9 cellular contexts compared by ENCODE assay signal in the genomic region with DNA sequence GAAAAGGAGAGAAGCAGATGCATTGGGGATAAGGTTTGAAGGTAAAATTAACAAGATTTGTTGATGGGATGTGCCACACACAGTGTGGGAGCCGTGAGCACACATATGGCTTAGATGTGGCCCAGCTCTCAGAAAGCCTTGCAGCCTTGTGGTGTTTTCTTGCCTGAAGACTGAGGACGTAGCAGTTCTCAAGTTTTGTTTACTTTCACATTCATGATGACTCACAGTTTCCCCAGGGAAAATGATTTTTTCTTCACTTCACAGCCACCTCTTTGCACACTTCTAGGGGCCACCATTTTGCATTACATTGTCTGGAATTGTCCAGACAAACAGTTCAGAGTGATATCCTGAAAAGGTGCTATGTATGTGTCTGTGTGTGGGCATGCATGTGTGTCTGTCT.
DNase-seq lines count a peak whose midpoint lies in the region; ATAC-seq and TF ChIP-seq lines count a peak whose summit lies in the region.
"Had no signal": no experiment of that assay in that cellular context is flagged by ENCODE, and none has a peak within 500 bp of the region (broad histone marks: within the 10 kb centered on the region; RNA-seq: fewer than 3 reads in every experiment).

No MANE protein-coding gene starts in this region.

- DNase-seq in SK-N-SH = no peak
- DNase-seq in SW480 (ENCODE audit: low spot score) = peak; percentile 63
- no peak for DNase-seq in progenitor cell of endocrine pancreas (ENCODE audit: low spot score, unreplicated experiment)
- no peak for DNase-seq in erythroblast (lab: John Stamatoyannopoulos, UW)
- no peak for DNase-seq in foreskin melanocyte
- DNase-seq: activated naive CD8-positive, alpha-beta T cell treated with anti-CD3 and anti-CD28 coated beads, Interleukin-2, amount 10 ng/mL, durations not matched to agents 7 days and 5 days had no signal

- peak; percentile 39; the same call in 2 of the 3 replicates for ATAC-seq in SK-N-SH treated with all-trans-retinoic acid at 6 μM for 48 hours
- peak; percentile 97 for ATAC-seq in HG03108 (IDR thresholded peaks at IDR 0.05; ENCODE audit: unreplicated experiment)
- ATAC-seq in GM19023 (IDR thresholded peaks at IDR 0.05; ENCODE audit: unreplicated experiment) = no peak

- no peak overlapping the region for H3K9ac ChIP-seq in SK-N-SH

- no peak overlapping the region for H2AFZ ChIP-seq in SK-N-SH (ENCODE audit: low read depth)

- no peaks in the 10 kb centered on the region for H3K36me3 ChIP-seq in SK-N-SH (replicated peaks in 1 of 2; ENCODE audit: control insufficient read depth in 1 of 2, insufficient read depth in 2 of 2, low read length in 1 of 2)

- no peak overlapping the region for H3K4me2 ChIP-seq in SK-N-SH

- H3K36me3 Mint-ChIP-seq in progenitor cell of endocrine pancreas (ENCODE audit: insufficient read depth) = no peaks in the 10 kb centered on the region
- H3K36me3 Mint-ChIP-seq: activated naive CD8-positive, alpha-beta T cell treated with anti-CD3 and anti-CD28 coated beads, Interleukin-2, amount 10 ng/mL, durations not matched to agents 7 days and 5 days had no signal

- H3K9me3 ChIP-seq in SK-N-SH = no peaks in the 10 kb centered on the region

- H3K4me3 Mint-ChIP-seq in progenitor cell of endocrine pancreas (ENCODE audit: low read depth) = no peak overlapping the region
- H3K4me3 Mint-ChIP-seq: activated naive CD8-positive, alpha-beta T cell treated with anti-CD3 and anti-CD28 coated beads, Interleukin-2, amount 10 ng/mL, durations not matched to agents 7 days and 5 days had no signal

- no peaks in the 10 kb centered on the region for H3K27me3 ChIP-seq in SK-N-SH (ENCODE audit: insufficient read depth)

- TF ChIP-seq RAD21 in SK-N-SH (IDR thresholded peaks at IDR 0.05; ENCODE audit: low read length) = no peak

- peaks cover 2% of the 10 kb centered on the region for H3K27me3 Mint-ChIP-seq in progenitor cell of endocrine pancreas
- H3K27me3 Mint-ChIP-seq: activated naive CD8-positive, alpha-beta T cell treated with anti-CD3 and anti-CD28 coated beads, Interleukin-2, amount 10 ng/mL, durations not matched to agents 7 days and 5 days had no signal

- peaks cover 7% of the 10 kb centered on the region for H3K4me1 Mint-ChIP-seq in progenitor cell of endocrine pancreas (ENCODE audit: low read depth)
- H3K4me1 Mint-ChIP-seq: activated naive CD8-positive, alpha-beta T cell treated with anti-CD3 and anti-CD28 coated beads, Interleukin-2, amount 10 ng/mL, durations not matched to agents 7 days and 5 days had no signal

- no peak overlapping the region for H3K4me3 ChIP-seq in SK-N-SH (ENCODE audit: low read depth in 2 of 2, low read length in 1 of 2)

- H3K9me2 ChIP-seq in SK-N-SH = no peaks in the 10 kb centered on the region

- H3K27ac Mint-ChIP-seq in progenitor cell of endocrine pancreas = peak overlapping the region; percentile 25
- H3K27ac Mint-ChIP-seq: activated naive CD8-positive, alpha-beta T cell treated with anti-CD3 and anti-CD28 coated beads, Interleukin-2, amount 10 ng/mL, durations not matched to agents 7 days and 5 days had no signal

- POLR2A ChIA-PET in SK-N-SH (lab: Yijun Ruan, JAX) = no interaction called here

- no peaks in the 10 kb centered on the region for H3F3A ChIP-seq in SK-N-SH (replicated peaks; ENCODE audit: insufficient read depth)

- TF ChIP-seq EP300 in SK-N-SH (IDR thresholded peaks at IDR 0.05; ENCODE audit: borderline replicate concordance in 1 of 2, low read depth in 1 of 2, low read length in 1 of 2) = no peak

- no peak for TF ChIP-seq CTCF in SK-N-SH (IDR thresholded peaks at IDR 0.05)
- no peak for TF ChIP-seq CTCF in progenitor cell of endocrine pancreas (IDR thresholded peaks at IDR 0.05; ENCODE audit: unreplicated experiment)

- TF ChIP-seq POLR2A in erythroblast (IDR thresholded peaks at IDR 0.05; ENCODE audit: low read length) = no peak

- CTCF ChIA-PET in SK-N-SH (lab: Yijun Ruan, JAX) = no interaction called here

- H3K27ac ChIP-seq in SK-N-SH (ENCODE audit: low read depth in 2 of 2, low read length in 1 of 2) = no peak overlapping the region

- no peaks in the 10 kb centered on the region for H3K79me2 ChIP-seq in SK-N-SH (ENCODE audit: insufficient read depth)

- 40% methylated on average over 2 of the region's 2 CpGs for WGBS in SK-N-SH (ENCODE audit: low lambda C conversion rate)

- peaks cover 3% of the 10 kb centered on the region for H3K9me3 Mint-ChIP-seq in progenitor cell of endocrine pancreas (ENCODE audit: low read depth)

- no peaks in the 10 kb centered on the region for H4K20me1 ChIP-seq in SK-N-SH (ENCODE audit: insufficient read depth)

- no peaks in the 10 kb centered on the region for H3K4me1 ChIP-seq in SK-N-SH (ENCODE audit: control insufficient read depth in 1 of 2, insufficient read depth in 2 of 2, low read depth in 1 of 2, low read length in 1 of 2)

TF ChIP-seq in SK-N-SH treated with all-trans-retinoic acid at 6 μM for 48 hours, 23 proteins besides CTCF, POLR2A, EP300 and RAD21:
- TF ChIP-seq ZNF565 (CRISPR knock-in tag; conservative IDR thresholded peaks at IDR 0.05; ENCODE audit: low read depth) (no peak), CSDC2 (CRISPR knock-in tag; IDR thresholded peaks at IDR 0.05) (no peak), TCF4 (CRISPR knock-in tag; IDR thresholded peaks at IDR 0.05; ENCODE audit: borderline replicate concordance) (no peak), SNAI2 (CRISPR knock-in tag; IDR thresholded peaks at IDR 0.05) (no peak), ZNF8 (CRISPR knock-in tag; IDR thresholded peaks at IDR 0.05) (no peak), ZNF70 (CRISPR knock-in tag; IDR thresholded peaks at IDR 0.05) (no peak), BACH2 (CRISPR knock-in tag; IDR thresholded peaks at IDR 0.05; ENCODE audit: borderline replicate concordance) (no peak), GLIS3 (CRISPR knock-in tag; IDR thresholded peaks at IDR 0.05) (no peak)
- TF ChIP-seq, protein P1, sequence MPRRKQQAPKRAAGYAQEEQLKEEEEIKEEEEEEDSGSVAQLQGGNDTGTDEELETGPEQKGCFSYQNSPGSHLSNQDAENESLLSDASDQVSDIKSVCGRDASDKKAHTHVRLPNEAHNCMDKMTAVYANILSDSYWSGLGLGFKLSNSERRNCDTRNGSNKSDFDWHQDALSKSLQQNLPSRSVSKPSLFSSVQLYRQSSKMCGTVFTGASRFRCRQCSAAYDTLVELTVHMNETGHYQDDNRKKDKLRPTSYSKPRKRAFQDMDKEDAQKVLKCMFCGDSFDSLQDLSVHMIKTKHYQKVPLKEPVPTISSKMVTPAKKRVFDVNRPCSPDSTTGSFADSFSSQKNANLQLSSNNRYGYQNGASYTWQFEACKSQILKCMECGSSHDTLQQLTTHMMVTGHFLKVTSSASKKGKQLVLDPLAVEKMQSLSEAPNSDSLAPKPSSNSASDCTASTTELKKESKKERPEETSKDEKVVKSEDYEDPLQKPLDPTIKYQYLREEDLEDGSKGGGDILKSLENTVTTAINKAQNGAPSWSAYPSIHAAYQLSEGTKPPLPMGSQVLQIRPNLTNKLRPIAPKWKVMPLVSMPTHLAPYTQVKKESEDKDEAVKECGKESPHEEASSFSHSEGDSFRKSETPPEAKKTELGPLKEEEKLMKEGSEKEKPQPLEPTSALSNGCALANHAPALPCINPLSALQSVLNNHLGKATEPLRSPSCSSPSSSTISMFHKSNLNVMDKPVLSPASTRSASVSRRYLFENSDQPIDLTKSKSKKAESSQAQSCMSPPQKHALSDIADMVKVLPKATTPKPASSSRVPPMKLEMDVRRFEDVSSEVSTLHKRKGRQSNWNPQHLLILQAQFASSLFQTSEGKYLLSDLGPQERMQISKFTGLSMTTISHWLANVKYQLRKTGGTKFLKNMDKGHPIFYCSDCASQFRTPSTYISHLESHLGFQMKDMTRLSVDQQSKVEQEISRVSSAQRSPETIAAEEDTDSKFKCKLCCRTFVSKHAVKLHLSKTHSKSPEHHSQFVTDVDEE (CRISPR knock-in tag; IDR thresholded peaks at IDR 0.05) = no peak

TF ChIP-seq in SK-N-SH, 30 proteins besides CTCF, POLR2A, EP300 and RAD21 (continues in another document):
- TF ChIP-seq RCOR1 (IDR thresholded peaks at IDR 0.05; ENCODE audit: low read length) (no peak), NFIC (IDR thresholded peaks at IDR 0.05; ENCODE audit: borderline replicate concordance) (no peak), REST (IDR thresholded peaks at IDR 0.05; ENCODE audit: low read depth, low read length) (no peak), SIN3A (IDR thresholded peaks at IDR 0.05; ENCODE audit: borderline replicate concordance, low read depth, low read length) (no peak), GATA2 (CRISPR knock-in tag; IDR thresholded peaks at IDR 0.05) (no peak), PBX3 (IDR thresholded peaks at IDR 0.05) (no peak), JUND (IDR thresholded peaks at IDR 0.05) (no peak)
